Comparison of ENCODE assay signal across 10 cellular contexts in genomic region chr1:92029241-92029922, GRCh38. TPM values are rescaled to one million over a fixed set of nuclear protein-coding genes. Genes with fewer than 3 reads are reported as not detected.
DNase-seq lines count a peak whose midpoint lies in the region; ATAC-seq, FAIRE-seq and TF ChIP-seq lines count a peak whose summit lies in the region.
"Had no signal": no experiment of that assay in that cellular context is flagged by ENCODE, and none has a peak within 500 bp of the region (broad histone marks: within the 10 kb centered on the region; RNA-seq: fewer than 3 reads in every experiment).

No MANE protein-coding gene starts in this region.

- ATAC-seq in activated naive CD4-positive, alpha-beta T cell treated with anti-CD3 and anti-CD28 coated beads, Interleukin-2, amount 50 U/mL, for 72 hours, result no peak
- no peak for ATAC-seq in upper lobe of left lung (ENCODE audit: low FRiP score in 2 of 2)

- H3K9ac ChIP-seq in kidney (ENCODE audit: low read length in 2 of 2), result peak overlapping the region in 1 of 2 donors; percentile 19

- H3K27ac Mint-ChIP-seq in activated naive CD4-positive, alpha-beta T cell treated with anti-CD3 and anti-CD28 coated beads, Interleukin-2, amount 50 U/mL, for 24 hours, result no peak overlapping the region
- no peak overlapping the region for H3K27ac Mint-ChIP-seq in activated naive CD4-positive, alpha-beta T cell treated with anti-CD3 and anti-CD28 coated beads, Interleukin-2, amount 50 U/mL, for 72 hours

- H3K4me3 ChIP-seq in ascending aorta (peak overlapping the region; percentile 60 to 67), upper lobe of left lung (peak overlapping the region in 3 of 4 donors; percentile 48 to 58 (median 58)), kidney (ENCODE audit: low read length in 2 of 2) (peak overlapping the region in 1 of 2 donors; percentile 35)

- H3K27me3 ChIP-seq in ascending aorta (no peaks in the 10 kb centered on the region), upper lobe of left lung (peaks cover 0 to 5% (median 2%) of the 10 kb centered on the region in 4 donors)
- H3K27me3 ChIP-seq: thyroid gland had no signal

- H3K27ac ChIP-seq in ascending aorta (no peak overlapping the region), upper lobe of left lung (no peak overlapping the region), kidney (ENCODE audit: low read depth in 2 of 2, low read length in 2 of 2) (no peak overlapping the region)
- H3K27ac ChIP-seq: thyroid gland had no signal

- intact Hi-C loops in ascending aorta (cut with DNase I), result no loop called here
- intact Hi-C loops in kidney (cut with DNase I), result no loop called here

- no peak for FAIRE-seq in kidney (lab: Jason Lieb, UNC)

- 52 to 71% methylated on average over 17 to 25 of the region's 31 CpGs for WGBS in upper lobe of left lung, 2 donors

- TF ChIP-seq CTCF in ascending aorta (IDR thresholded peaks at IDR 0.05) (no peak), upper lobe of left lung (IDR thresholded peaks at IDR 0.05) (no peak), kidney (IDR thresholded peaks at IDR 0.05; ENCODE audit: borderline replicate concordance, extremely low read depth, insufficient read depth) (no peak)

- no peak for TF ChIP-seq EP300 in upper lobe of left lung (IDR thresholded peaks at IDR 0.05)

- no peak for TF ChIP-seq POLR2A in upper lobe of left lung (IDR thresholded peaks at IDR 0.05)

- peaks cover 2% of the 10 kb centered on the region for H3K36me3 Mint-ChIP-seq in activated naive CD4-positive, alpha-beta T cell treated with anti-CD3 and anti-CD28 coated beads, Interleukin-2, amount 50 U/mL, for 24 hours
- peaks cover 0 to 12% of the 10 kb centered on the region in 2 donors for H3K36me3 Mint-ChIP-seq in activated naive CD4-positive, alpha-beta T cell treated with anti-CD3 and anti-CD28 coated beads, Interleukin-2, amount 50 U/mL, for 72 hours

- H3K4me1 ChIP-seq in ascending aorta (no peaks in the 10 kb centered on the region), upper lobe of left lung (peaks cover 4 to 14% (median 9%) of the 10 kb centered on the region in 4 donors), kidney (ENCODE audit: control insufficient read depth in 1 of 2, insufficient read depth in 1 of 2, low read depth in 1 of 2, low read length in 2 of 2) (peaks cover 4% of the 10 kb centered on the region in 2 donors)

- H3K36me3 ChIP-seq in ascending aorta, result no peaks in the 10 kb centered on the region
- H3K36me3 ChIP-seq in upper lobe of left lung, result no peaks in the 10 kb centered on the region
- H3K36me3 ChIP-seq in kidney (ENCODE audit: control insufficient read depth in 1 of 2, insufficient read depth in 2 of 2, low read length in 2 of 2), result no peaks in the 10 kb centered on the region
- H3K36me3 ChIP-seq: thyroid gland had no signal

- DNase-seq in activated naive CD4-positive, alpha-beta T cell treated with anti-CD3 and anti-CD28 coated beads, Interleukin-2, amount 50 U/mL, for 72 hours (ENCODE audit: low spot score in 2 of 2), result no peak
- DNase-seq in ascending aorta (ENCODE audit: low spot score in 2 of 2), result no peak
- DNase-seq in kidney tubule cell (ENCODE audit: low spot score), result peak; percentile 27
- DNase-seq in upper lobe of left lung, result no peak
- DNase-seq in NCI-H1092 (lab: John Stamatoyannopoulos, UW), result no peak
- DNase-seq in COLO668 (lab: John Stamatoyannopoulos, UW; ENCODE audit: unreplicated experiment), result no peak
- DNase-seq in kidney, result no peak

- no peaks in the 10 kb centered on the region for H3K9me3 Mint-ChIP-seq in activated naive CD4-positive, alpha-beta T cell treated with anti-CD3 and anti-CD28 coated beads, Interleukin-2, amount 50 U/mL, for 24 hours
- H3K9me3 Mint-ChIP-seq in activated naive CD4-positive, alpha-beta T cell treated with anti-CD3 and anti-CD28 coated beads, Interleukin-2, amount 50 U/mL, for 72 hours, result no peaks in the 10 kb centered on the region

- H3K4me3 Mint-ChIP-seq in activated naive CD4-positive, alpha-beta T cell treated with anti-CD3 and anti-CD28 coated beads, Interleukin-2, amount 50 U/mL, for 24 hours, result peak overlapping the region; percentile 87

- peaks cover 19% of the 10 kb centered on the region for H3K27me3 Mint-ChIP-seq in activated naive CD4-positive, alpha-beta T cell treated with anti-CD3 and anti-CD28 coated beads, Interleukin-2, amount 50 U/mL, for 24 hours

- H3K4me1 Mint-ChIP-seq in activated naive CD4-positive, alpha-beta T cell treated with anti-CD3 and anti-CD28 coated beads, Interleukin-2, amount 50 U/mL, for 24 hours, result peaks cover 19% of the 10 kb centered on the region

- no peaks in the 10 kb centered on the region for H3K9me3 ChIP-seq in ascending aorta
- no peaks in the 10 kb centered on the region for H3K9me3 ChIP-seq in upper lobe of left lung
- H3K9me3 ChIP-seq in kidney (ENCODE audit: control insufficient read depth in 1 of 2, low read length in 2 of 2), result no peaks in the 10 kb centered on the region
- H3K9me3 ChIP-seq: thyroid gland had no signal

RNA-seq across cellular contexts. Expression of gene EPHX4, which starts 0.4 kb away (rescaled TPM):
- total RNA-seq in activated naive CD4-positive, alpha-beta T cell treated with anti-CD3 and anti-CD28 coated beads, Interleukin-2, amount 50 U/mL, for 72 hours, result 1 to 10 TPM in 1 of 2 donors, under 1 TPM in 1; 0.32 to 1.4 TPM
- not detected for total RNA-seq in ascending aorta
- 1 to 10 TPM in 1 of 6 donors, under 1 TPM in 1, not detected in 4; 0.34 to 1.6 TPM for total RNA-seq in upper lobe of left lung
- total RNA-seq in kidney, result 1.2 TPM
- polyA plus RNA-seq in kidney (ENCODE audit: insufficient read depth, low read depth, low replicate concordance), result 1.4 TPM

RNA-seq across cellular contexts. Expression of gene SETSIP, which starts 45.8 kb away (rescaled TPM):
- total RNA-seq in activated naive CD4-positive, alpha-beta T cell treated with anti-CD3 and anti-CD28 coated beads, Interleukin-2, amount 50 U/mL, for 72 hours, result not detected
- total RNA-seq in ascending aorta (not detected), upper lobe of left lung (not detected), kidney (not detected)
- polyA plus RNA-seq in kidney (ENCODE audit: insufficient read depth, low read depth, low replicate concordance), result not detected
- total RNA-seq: LHCN-M2 had no signal

RNA-seq across cellular contexts. Expression of gene BTBD8, which starts 50.8 kb away (rescaled TPM):
- total RNA-seq in activated naive CD4-positive, alpha-beta T cell treated with anti-CD3 and anti-CD28 coated beads, Interleukin-2, amount 50 U/mL, for 72 hours, result 1 to 10 TPM; 2.1 to 3.2 TPM
- total RNA-seq in ascending aorta (3.6 TPM), upper lobe of left lung (10 to 100 TPM in 1 of 6 donors, 1 to 10 TPM in 4, under 1 TPM in 1; 0.76 to 17.8 (median 4.2) TPM), kidney (5.8 TPM)
- 0.99 TPM for polyA plus RNA-seq in kidney (ENCODE audit: insufficient read depth, low read depth, low replicate concordance)
